1 cellular context compared by ENCODE assay signal in genomic region chr14:86481105-86481504, GRCh38.
A peak's percentile ranks its signal among the peaks of the same experiment; 100 is the strongest.
TF ChIP-seq lines count a peak whose summit lies in the region.

No MANE protein-coding gene starts in this region.

TF ChIP-seq in HepG2, 621 proteins besides CTCF, POLR2A, EP300 and RAD21 (continued from another document):
- TF ChIP-seq ZNF318 (CRISPR knock-in tag; IDR thresholded peaks at IDR 0.05) = no peak
- TF ChIP-seq CSRNP1 (CRISPR knock-in tag; IDR thresholded peaks at IDR 0.05) = no peak
- TF ChIP-seq ZNF740 (CRISPR knock-in tag; IDR thresholded peaks at IDR 0.05) = no peak
- no peak for TF ChIP-seq ZNF790 (CRISPR knock-in tag; IDR thresholded peaks at IDR 0.05; ENCODE audit: borderline replicate concordance)
- TF ChIP-seq ZNF432 (CRISPR knock-in tag; IDR thresholded peaks at IDR 0.05; ENCODE audit: borderline replicate concordance) = no peak
- 0 out of 2 replicates have a peak, but pooled peaks have one; percentile 17 for TF ChIP-seq FOSL2 (CRISPR knock-in tag; IDR thresholded peaks at IDR 0.05)
- TF ChIP-seq ARNTL (CRISPR knock-in tag; IDR thresholded peaks at IDR 0.05) = no peak
- TF ChIP-seq TGIF2 (CRISPR knock-in tag; IDR thresholded peaks at IDR 0.05) = no peak
- TF ChIP-seq THRA (CRISPR knock-in tag; IDR thresholded peaks at IDR 0.05; ENCODE audit: borderline replicate concordance) = no peak
- TF ChIP-seq ZNF615 (CRISPR knock-in tag; IDR thresholded peaks at IDR 0.05; ENCODE audit: borderline replicate concordance) = no peak
- no peak for TF ChIP-seq E2F5 (CRISPR knock-in tag; conservative IDR thresholded peaks at IDR 0.05)
- peak; percentile 62; the same call in 1 of the 2 replicates for TF ChIP-seq ZNF263 (CRISPR knock-in tag; IDR thresholded peaks at IDR 0.05)
